Comparison of ENCODE assay signal across 21 cellular contexts in genomic region chr19:5040544-5041167, GRCh38.
"Had no signal": no experiment of that assay in that cellular context is flagged by ENCODE, and none has a peak within 500 bp of the region (broad histone marks: within the 10 kb centered on the region; RNA-seq: fewer than 3 reads in every experiment).

No MANE protein-coding gene starts in this region.

- DNase-seq: cortex of kidney; effector memory CD4-positive, alpha-beta T cell; esophagus squamous epithelium; foreskin fibroblast; left colon; mesendoderm; naive thymus-derived CD4-positive, alpha-beta T cell; nephron progenitor cell; sigmoid colon; small intestine; stimulated activated CD4-positive, alpha-beta T cell treated with anti-CD3 and anti-CD28 coated beads, Interleukin-2, amount 100 ng/mL, for 48 hours; stimulated activated naive CD4-positive, alpha-beta T cell treated with Interleukin-2 at 50 U/mL for 16 hours; tibial artery; uterus had no signal

- H3K9me3 ChIP-seq: esophagus squamous epithelium, gastroesophageal sphincter, neutrophil, sigmoid colon, tibial artery, upper lobe of left lung, uterus had no signal

- H3K36me3 ChIP-seq: uterus had no signal

- ATAC-seq: left colon; left ventricle myocardium superior; naive thymus-derived CD4-positive, alpha-beta T cell had no signal

- H3K27me3 ChIP-seq: esophagus squamous epithelium, gastroesophageal sphincter, hepatocyte, neutrophil, sigmoid colon, tibial artery, upper lobe of left lung, uterus had no signal

- H3K4me3 ChIP-seq: esophagus squamous epithelium, gastroesophageal sphincter, hepatocyte, lung, sigmoid colon, tibial artery, upper lobe of left lung, uterus had no signal

- H3K27ac ChIP-seq: epithelial cell of prostate, hepatocyte, tibial artery, upper lobe of left lung, uterus had no signal
